ENCODE assay signal across 9 cellular contexts in genomic region chr20:54132612-54133433, GRCh38. TPM values are rescaled to one million over a fixed set of nuclear protein-coding genes. Genes with fewer than 3 reads are reported as not detected.
DNase-seq lines count a peak whose midpoint lies in the region; ATAC-seq and TF ChIP-seq lines count a peak whose summit lies in the region.
"Had no signal": no experiment of that assay in that cellular context is flagged by ENCODE, and none has a peak within 500 bp of the region (broad histone marks: within the 10 kb centered on the region; RNA-seq: fewer than 3 reads in every experiment).

No MANE protein-coding gene starts in this region.

- no peak for TF ChIP-seq CTCF in body of pancreas (IDR thresholded peaks at IDR 0.05)
- TF ChIP-seq CTCF in lung (IDR thresholded peaks at IDR 0.05; ENCODE audit: control extremely low read depth, extremely low read depth) = no peak
- no peak for TF ChIP-seq CTCF in BE2C (IDR thresholded peaks at IDR 0.05; ENCODE audit: low read depth, low read length)

- H4K20me1 ChIP-seq in BLaER1 = no peaks in the 10 kb centered on the region

- H3K36me3 ChIP-seq in BLaER1 (no peaks in the 10 kb centered on the region), body of pancreas (replicated peaks in 1 of 2; ENCODE audit: insufficient read depth in 1 of 2, low read depth in 2 of 2) (no peaks in the 10 kb centered on the region), lung (ENCODE audit: control insufficient read depth in 2 of 2, insufficient read depth in 2 of 2, low read length in 2 of 2) (no peaks in the 10 kb centered on the region), BE2C (no peaks in the 10 kb centered on the region)
- H3K36me3 ChIP-seq: neutrophil had no signal

- H3K4me1 ChIP-seq in BLaER1 (peaks cover 10% of the 10 kb centered on the region), body of pancreas (no peaks in the 10 kb centered on the region), lung (ENCODE audit: control insufficient read depth in 2 of 2, insufficient read depth in 2 of 2, low read length in 2 of 2) (peaks cover 0 to 3% of the 10 kb centered on the region in 2 donors), BE2C (no peaks in the 10 kb centered on the region)

- peaks cover 11% of the 10 kb centered on the region; the same call in 1 of the 2 replicates for H3K9me3 ChIP-seq in BLaER1
- peaks cover 0 to 4% (median 0%) of the 10 kb centered on the region in 3 donors for H3K9me3 ChIP-seq in body of pancreas
- no peaks in the 10 kb centered on the region for H3K9me3 ChIP-seq in lung (ENCODE audit: control insufficient read depth in 2 of 2, insufficient read depth in 1 of 2, low read length in 1 of 2)
- H3K9me3 ChIP-seq in BE2C = no peaks in the 10 kb centered on the region
- H3K9me3 ChIP-seq: neutrophil had no signal

- 26 to 43% methylated on average over 6 of the region's 6 CpGs for WGBS in body of pancreas, 2 donors
- WGBS in lung, 2 donors = 43 to 46% methylated on average over 6 of the region's 6 CpGs

- intact Hi-C loops in body of pancreas (cut with DNase I) = no loop called here

- DNase-seq in HuH-7 (ENCODE audit: low spot score) (peak; percentile 52), body of pancreas (peak in 1 of 4 donors; percentile 52), lung (ENCODE audit: low spot score) (peak; percentile 52), DMS114 treated with DMSO at 0.1 percent for 48 hours (lab: John Stamatoyannopoulos, UW; ENCODE audit: unreplicated experiment) (no peak), BE2C (no peak)
- no peak for DNase-seq in activated CD4-positive, CD25-positive, alpha-beta regulatory T cell (lab: John Stamatoyannopoulos, UW)

- no peak for TF ChIP-seq POLR2A in body of pancreas (IDR thresholded peaks at IDR 0.05)

- H3K4me3 ChIP-seq in BLaER1 = no peak overlapping the region
- no peak overlapping the region for H3K4me3 ChIP-seq in body of pancreas
- no peak overlapping the region for H3K4me3 ChIP-seq in lung
- no peak overlapping the region for H3K4me3 ChIP-seq in BE2C (ENCODE audit: low read depth, low read length)

- no peak overlapping the region for H3K9ac ChIP-seq in BLaER1

- H3K27ac ChIP-seq in BLaER1 (no peak overlapping the region), body of pancreas (peak overlapping the region in 1 of 4 donors; percentile 47), lung (ENCODE audit: low read depth in 1 of 2, low read length in 1 of 2) (peak overlapping the region in 1 of 2 donors; percentile 48)
- H3K27ac ChIP-seq: neutrophil had no signal

- H3K27me3 ChIP-seq in BLaER1 = no peaks in the 10 kb centered on the region
- H3K27me3 ChIP-seq in body of pancreas = no peaks in the 10 kb centered on the region
- no peaks in the 10 kb centered on the region for H3K27me3 ChIP-seq in lung (ENCODE audit: control insufficient read depth, insufficient read depth)
- H3K27me3 ChIP-seq in BE2C = peaks cover 5% of the 10 kb centered on the region; the same call in 1 of the 2 replicates

- H3K4me2 ChIP-seq in BLaER1 = peak overlapping the region; percentile 6

- ATAC-seq in body of pancreas = peak; percentile 62
- peak; percentile 80 for ATAC-seq in lung (ENCODE audit: insufficient read depth, low FRiP score)
- ATAC-seq in activated CD4-positive, CD25-positive, alpha-beta regulatory T cell treated with anti-CD3 and anti-CD28 coated beads, Interleukin-2, amount 50 U/mL, for 24 hours = no peak

RNA-seq across cellular contexts. Expression of gene CYP24A1, which starts 41.0 kb away (rescaled TPM):
- total RNA-seq in body of pancreas (not detected), lung (1 to 10 TPM in 1 of 2 donors, under 1 TPM in 1; 0.68 to 1.5 TPM)
- 1 to 10 TPM in 1 of 2 donors, under 1 TPM in 1; 0.30 to 5.9 TPM for polyA plus RNA-seq in lung
- polyA plus RNA-seq in BE2C (2012; ENCODE audit: insufficient read depth, insufficient read length, low read depth) = not detected

Comparison
In these comparisons a context has a peak if more than half of its experiments do, and no peak if none do; other contexts are left out.
1. DNase-seq: peak in HuH-7 (single experiment) and lung (single experiment); none in DMS114 treated with DMSO at 0.1 percent for 48 hours (single experiment), BE2C (single experiment) and activated CD4-positive, CD25-positive, alpha-beta regulatory T cell (0 of 4).
2. ATAC-seq: peak in body of pancreas (single experiment) and lung (single experiment); none in activated CD4-positive, CD25-positive, alpha-beta regulatory T cell treated with anti-CD3 and anti-CD28 coated beads, Interleukin-2, amount 50 U/mL, for 24 hours (0 of 2).